20 cellular contexts compared by ENCODE assay signal in genomic region chr2:1872602-1873183, GRCh38.
DNase-seq lines count a peak whose midpoint lies in the region; ATAC-seq, FAIRE-seq and TF ChIP-seq lines count a peak whose summit lies in the region.
"Had no signal": no experiment of that assay in that cellular context is flagged by ENCODE, and none has a peak within 500 bp of the region (broad histone marks: within the 10 kb centered on the region; RNA-seq: fewer than 3 reads in every experiment).

No MANE protein-coding gene starts in this region.

- no peak overlapping the region for H3K4me3 Mint-ChIP-seq in neural progenitor cell
- H3K4me3 Mint-ChIP-seq: B cell; CD4-positive, CD25-positive, alpha-beta regulatory T cell; CD8-positive, alpha-beta T cell; H9 had no signal

- H3K4me2 ChIP-seq in K562 (ENCODE audit: insufficient read depth, low read length) (no peak overlapping the region), HepG2 (ENCODE audit: low read depth, low read length) (no peak overlapping the region), neural progenitor cell (no peak overlapping the region)
- H3K4me2 ChIP-seq: BLaER1 had no signal

- H3K36me3 ChIP-seq in H7 (replicated peaks; ENCODE audit: control insufficient read depth, insufficient read depth, low read length) (no peaks in the 10 kb centered on the region), K562 (ENCODE audit: control insufficient read depth, insufficient read depth, low read length) (no peaks in the 10 kb centered on the region), HepG2 (replicated peaks in 1 of 2; ENCODE audit: control insufficient read depth in 1 of 2, insufficient read depth in 2 of 2, low read length in 2 of 2) (no peaks in the 10 kb centered on the region), stomach (no peaks in the 10 kb centered on the region), neural progenitor cell (no peaks in the 10 kb centered on the region)
- H3K36me3 ChIP-seq: BLaER1 had no signal

- intact Hi-C loops in K562 (cut with micrococcal nuclease) (no loop called here), HepG2 (cut with micrococcal nuclease; ENCODE audit: unreplicated experiment) (no loop called here), stomach (cut with DNase I; ENCODE audit: low total_unique reads) (no loop called here)

- no peak overlapping the region for H3K27ac Mint-ChIP-seq in neural progenitor cell
- H3K27ac Mint-ChIP-seq: B cell; CD4-positive, CD25-positive, alpha-beta regulatory T cell; CD8-positive, alpha-beta T cell; H9 had no signal

- H3K9ac ChIP-seq in K562 (ENCODE audit: insufficient read depth in 1 of 2, low read depth in 2 of 2, low read length in 2 of 2) (no peak overlapping the region), HepG2 (ENCODE audit: insufficient read depth, low read depth, low read length) (no peak overlapping the region), neural progenitor cell (no peak overlapping the region)
- H3K9ac ChIP-seq: BLaER1 had no signal

- H3K9me3 Mint-ChIP-seq in neural progenitor cell = no peaks in the 10 kb centered on the region
- H3K9me3 Mint-ChIP-seq: CD4-positive, CD25-positive, alpha-beta regulatory T cell; CD8-positive, alpha-beta T cell; H9 had no signal

- in situ Hi-C loops in K562 (cut with MboI) (no loop called here), HepG2 (cut with HindIII; ENCODE audit: extremely low pct_ligation_motif_present, low pct_unique_long_range_greater_than_20kb) (no loop called here)

- CTCF ChIA-PET in K562 (lab: Yijun Ruan, JAX; ENCODE audit: low intra/inter-chr PET ratio) (no interaction called here), HepG2 (lab: Yijun Ruan, JAX; ENCODE audit: low intra/inter-chr PET ratio, low total read pairs) (no interaction called here)

- H3K4me1 Mint-ChIP-seq in neural progenitor cell = peaks cover 46% of the 10 kb centered on the region
- H3K4me1 Mint-ChIP-seq: B cell had no signal

- no peaks in the 10 kb centered on the region for H3K9me1 ChIP-seq in K562 (ENCODE audit: control insufficient read depth, insufficient read depth, low read length)

- H2AFZ ChIP-seq in K562 (ENCODE audit: low read depth, low read length) (no peak overlapping the region), HepG2 (ENCODE audit: low read length) (no peak overlapping the region), neural progenitor cell (replicated peaks) (no peak overlapping the region)

- H3K9me3 ChIP-seq in K562 (replicated peaks; ENCODE audit: control insufficient read depth, insufficient read depth, low read depth, low read length) (no peaks in the 10 kb centered on the region), HepG2 (ENCODE audit: low read length) (no peaks in the 10 kb centered on the region), stomach (no peaks in the 10 kb centered on the region), neural progenitor cell (ENCODE audit: low read depth) (no peaks in the 10 kb centered on the region)
- H3K9me3 ChIP-seq: BLaER1, Caco-2 had no signal

- H3K4me1 ChIP-seq in K562 (replicated peaks in 1 of 2; ENCODE audit: control insufficient read depth in 2 of 2, insufficient read depth in 2 of 2, low read length in 2 of 2) (no peaks in the 10 kb centered on the region), HepG2 (ENCODE audit: insufficient read depth, low read length) (no peaks in the 10 kb centered on the region), stomach (no peaks in the 10 kb centered on the region), neural progenitor cell (no peaks in the 10 kb centered on the region)
- H3K4me1 ChIP-seq: Caco-2 had no signal

- DNase-seq in H7 = peak; percentile 41
- no peak for DNase-seq in K562 (ENCODE audit: extremely low read depth in 1 of 4, low spot score in 3 of 4)
- DNase-seq in HepG2 (ENCODE audit: low spot score) = no peak
- peak; percentile 16 for DNase-seq in stomach
- DNase-seq in stimulated activated CD4-positive, alpha-beta T cell treated with anti-CD3 and anti-CD28 coated beads, Interleukin-4, amount 100 ng/mL, for 1 hour = no peak
- DNase-seq in neural progenitor cell (ENCODE audit: low spot score) = no peak
- DNase-seq: Caco-2; CD4-positive, CD25-positive, alpha-beta regulatory T cell; CD8-positive, alpha-beta T cell; DMS153; DND-41; GOT3; H9 had no signal

- H3K27ac ChIP-seq in K562 (ENCODE audit: extremely low read depth, low read depth, low read length) = no peak overlapping the region
- no peak overlapping the region for H3K27ac ChIP-seq in HepG2 (ENCODE audit: extremely low read length, insufficient read depth, low read length)
- no peak overlapping the region for H3K27ac ChIP-seq in stomach
- no peak overlapping the region for H3K27ac ChIP-seq in neural progenitor cell
- H3K27ac ChIP-seq: BLaER1, C4-2B had no signal

- H4K20me1 ChIP-seq in K562 (replicated peaks; ENCODE audit: control insufficient read depth, insufficient read depth, low read length) (no peaks in the 10 kb centered on the region), HepG2 (ENCODE audit: insufficient read depth, low read length) (no peaks in the 10 kb centered on the region), neural progenitor cell (ENCODE audit: low read depth) (no peaks in the 10 kb centered on the region)
- H4K20me1 ChIP-seq: BLaER1 had no signal

- ATAC-seq in K562 = no peak
- ATAC-seq in HepG2 = no peak
- ATAC-seq in HG02884 (IDR thresholded peaks at IDR 0.05; ENCODE audit: unreplicated experiment) = no peak
- ATAC-seq: CD8-positive, alpha-beta T cell; HCT116 had no signal

- TF ChIP-seq CTCF in K562 (IDR thresholded peaks at IDR 0.05 in 2 of 3, conservative IDR thresholded peaks at IDR 0.05 in 1 of 3; ENCODE audit: insufficient read depth in 2 of 3, low read depth in 1 of 3, low read length in 3 of 3) (no peak), HepG2 (CRISPR knock-in tag; IDR thresholded peaks at IDR 0.05) (no peak), stomach (IDR thresholded peaks at IDR 0.05) (no peak), neural progenitor cell (IDR thresholded peaks at IDR 0.05) (no peak)

- TF ChIP-seq EP300 in K562 (IDR thresholded peaks at IDR 0.05; ENCODE audit: low read length) (no peak), HepG2 (IDR thresholded peaks at IDR 0.05; ENCODE audit: low read depth in 2 of 2, low read length in 2 of 2) (no peak), HepG2 (CRISPR knock-in tag; IDR thresholded peaks at IDR 0.05; ENCODE audit: borderline replicate concordance) (no peak), stomach (IDR thresholded peaks at IDR 0.05) (no peak)

- no peaks in the 10 kb centered on the region for H3F3A ChIP-seq in neural progenitor cell (ENCODE audit: low read depth)

- FAIRE-seq in K562 (lab: Jason Lieb, UNC) = no peak
- no peak for FAIRE-seq in HepG2 (lab: Jason Lieb, UNC)
- FAIRE-seq: G401.6, GM12892 had no signal

- no peaks in the 10 kb centered on the region for H3K36me3 Mint-ChIP-seq in neural progenitor cell
- H3K36me3 Mint-ChIP-seq: CD4-positive, CD25-positive, alpha-beta regulatory T cell; CD8-positive, alpha-beta T cell had no signal

- H3K4me3 ChIP-seq in H7 (ENCODE audit: insufficient read depth, low read depth, low read length) (no peak overlapping the region), K562 (no peak overlapping the region), HepG2 (replicated peaks in 1 of 3; ENCODE audit: insufficient read depth in 1 of 3, low read depth in 2 of 3, low read length in 3 of 3) (no peak overlapping the region), stomach (no peak overlapping the region), neural progenitor cell (no peak overlapping the region)
- H3K4me3 ChIP-seq: BLaER1 had no signal

- TF ChIP-seq RAD21 in K562 (CRISPR knock-in tag; conservative IDR thresholded peaks at IDR 0.05 in 1 of 2, IDR thresholded peaks at IDR 0.05 in 1 of 2) = no peak
- no peak for TF ChIP-seq RAD21 in HepG2 (CRISPR knock-in tag; IDR thresholded peaks at IDR 0.05)

- POLR2A ChIA-PET in K562 (lab: Yijun Ruan, JAX) = no interaction called here
- POLR2A ChIA-PET in HepG2 (lab: Yijun Ruan, JAX) = no interaction called here

- no TSS peak for BruUV-seq in K562 (replicated peaks; lab: Mats Ljungman, UMichigan)
- BruUV-seq in HepG2 (replicated peaks; lab: Mats Ljungman, UMichigan) = no TSS peak

- H3K79me2 ChIP-seq in K562 (ENCODE audit: control insufficient read depth, insufficient read depth, low read length) (no peaks in the 10 kb centered on the region), HepG2 (ENCODE audit: insufficient read depth, low read length) (no peaks in the 10 kb centered on the region), neural progenitor cell (ENCODE audit: low read depth) (no peaks in the 10 kb centered on the region)

- H3K27me3 Mint-ChIP-seq in neural progenitor cell (ENCODE audit: insufficient read depth, low read depth) = peaks cover 23% of the 10 kb centered on the region

- H3K27me3 ChIP-seq in H7 (ENCODE audit: control insufficient read depth, insufficient read depth, low read length) = 0 out of 2 replicates have a peak, but pooled peaks cover 1% of the 10 kb centered on the region
- peaks cover 0 to 34% of the 10 kb centered on the region in 2 experiments; a peak in 4 of 5 replicates for H3K27me3 ChIP-seq in K562 (ENCODE audit: control insufficient read depth in 2 of 2, insufficient read depth in 2 of 2, low read length in 2 of 2)
- peaks cover 3 to 78% of the 10 kb centered on the region in 2 experiments; a peak in 4 of 5 replicates for H3K27me3 ChIP-seq in HepG2 (ENCODE audit: control insufficient read depth in 1 of 2, insufficient read depth in 2 of 2, low read length in 2 of 2)
- peaks cover 6 to 67% (median 14%) of the 10 kb centered on the region in 3 donors for H3K27me3 ChIP-seq in stomach
- peaks cover 61% of the 10 kb centered on the region for H3K27me3 ChIP-seq in neural progenitor cell
- H3K27me3 ChIP-seq: BLaER1 had no signal

- TF ChIP-seq POLR2A in K562 (conservative IDR thresholded peaks at IDR 0.05) = no peak
- no peak for TF ChIP-seq POLR2A in HepG2 (IDR thresholded peaks at IDR 0.05; ENCODE audit: insufficient read depth in 1 of 2, low read depth in 2 of 2, low read length in 2 of 2)
- no peak for TF ChIP-seq POLR2A in stomach (IDR thresholded peaks at IDR 0.05)

- 8% methylated on average over 3 of the region's 3 CpGs for WGBS in K562 (ENCODE audit: insufficient coverage, low coverage, missing lambda C conversion rate)
- 48% methylated on average over 3 of the region's 3 CpGs for WGBS in HepG2 (ENCODE audit: low lambda C conversion rate)
- WGBS in stomach, 5 donors = 67 to 77% (median 71%) methylated on average over 3 of the region's 3 CpGs

TF ChIP-seq in K562, 482 proteins besides CTCF, POLR2A, EP300 and RAD21 (continues in another document):
- TF ChIP-seq MAFF (IDR thresholded peaks at IDR 0.05; ENCODE audit: low read length) (peak; percentile 35), ZFP36 (IDR thresholded peaks at IDR 0.05; ENCODE audit: low read depth, low read length, partially characterized antibody) (peak; percentile 12), C11orf30 (IDR thresholded peaks at IDR 0.05; ENCODE audit: low read depth) (peak; percentile 35; the same call in 1 of the 2 replicates), ZNF316 (IDR thresholded peaks at IDR 0.05) (peak; percentile 44; the same call in 1 of the 2 replicates)

TF ChIP-seq in HepG2, 621 proteins besides CTCF, POLR2A, EP300 and RAD21 (continues in another document):
- peak; percentile 88 for TF ChIP-seq ZNF768 (CRISPR knock-in tag; IDR thresholded peaks at IDR 0.05)
- peak; percentile 71 for TF ChIP-seq MAFF (IDR thresholded peaks at IDR 0.05; ENCODE audit: low read depth, low read length)
- TF ChIP-seq BRCA1 (CRISPR knock-in tag; IDR thresholded peaks at IDR 0.05) = no peak

Comparison
In these comparisons a context has a peak if more than half of its experiments do, and no peak if none do; other contexts are left out.
1. DNase-seq: peak in H7 (single experiment) and stomach (single experiment); none in K562 (0 of 4), HepG2 (single experiment), stimulated activated CD4-positive, alpha-beta T cell treated with anti-CD3 and anti-CD28 coated beads, Interleukin-4, amount 100 ng/mL, for 1 hour (single experiment) and neural progenitor cell (single experiment).